1 cellular context compared by ENCODE assay signal in the genomic region with DNA sequence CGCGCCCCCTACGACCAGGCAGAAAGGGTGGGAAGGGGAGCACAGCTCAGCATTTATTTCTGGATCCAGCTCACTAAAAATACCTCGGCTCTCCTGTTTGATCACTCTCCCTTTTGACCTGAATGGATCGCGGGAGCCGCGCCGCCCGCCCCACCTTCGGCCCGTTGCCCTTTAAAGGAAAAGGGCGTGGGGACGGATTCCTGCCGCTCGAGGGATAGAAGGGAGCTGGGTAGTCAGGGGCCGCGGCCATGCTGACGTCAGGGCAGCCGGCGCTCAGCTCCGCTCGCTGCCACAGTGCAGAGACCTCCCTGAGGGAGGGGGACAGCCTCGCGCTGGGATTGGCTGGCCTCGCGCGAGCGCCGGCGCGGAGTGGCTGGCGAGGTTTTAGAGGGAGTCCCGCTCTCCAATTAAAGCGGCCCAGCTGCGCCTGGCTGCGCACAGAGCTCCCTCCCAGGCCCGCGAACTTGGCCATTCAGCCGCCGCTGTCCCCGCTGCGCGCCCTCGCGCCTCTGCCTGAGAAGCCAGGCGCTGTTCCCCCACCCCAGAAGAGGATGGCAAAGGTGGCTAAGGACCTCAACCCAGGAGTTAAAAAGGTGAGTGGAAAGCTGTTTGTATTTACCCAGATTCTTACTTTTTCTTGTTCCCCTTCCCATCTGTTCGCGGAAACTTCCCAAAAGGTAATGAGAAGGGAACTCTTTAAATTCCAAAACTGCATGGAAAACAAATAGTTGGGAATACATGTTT.
TF ChIP-seq lines count a peak whose summit lies in the region.

A gene with protein sequence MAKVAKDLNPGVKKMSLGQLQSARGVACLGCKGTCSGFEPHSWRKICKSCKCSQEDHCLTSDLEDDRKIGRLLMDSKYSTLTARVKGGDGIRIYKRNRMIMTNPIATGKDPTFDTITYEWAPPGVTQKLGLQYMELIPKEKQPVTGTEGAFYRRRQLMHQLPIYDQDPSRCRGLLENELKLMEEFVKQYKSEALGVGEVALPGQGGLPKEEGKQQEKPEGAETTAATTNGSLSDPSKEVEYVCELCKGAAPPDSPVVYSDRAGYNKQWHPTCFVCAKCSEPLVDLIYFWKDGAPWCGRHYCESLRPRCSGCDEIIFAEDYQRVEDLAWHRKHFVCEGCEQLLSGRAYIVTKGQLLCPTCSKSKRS (plus strand): TSS at position 436 of the 744 bp plus-strand sequence. CDS start 116 bp downstream, at position 552.

TF ChIP-seq in K562, 482 proteins besides CTCF, POLR2A, EP300 and RAD21 (continued from another document):
- TF ChIP-seq, protein P1, sequence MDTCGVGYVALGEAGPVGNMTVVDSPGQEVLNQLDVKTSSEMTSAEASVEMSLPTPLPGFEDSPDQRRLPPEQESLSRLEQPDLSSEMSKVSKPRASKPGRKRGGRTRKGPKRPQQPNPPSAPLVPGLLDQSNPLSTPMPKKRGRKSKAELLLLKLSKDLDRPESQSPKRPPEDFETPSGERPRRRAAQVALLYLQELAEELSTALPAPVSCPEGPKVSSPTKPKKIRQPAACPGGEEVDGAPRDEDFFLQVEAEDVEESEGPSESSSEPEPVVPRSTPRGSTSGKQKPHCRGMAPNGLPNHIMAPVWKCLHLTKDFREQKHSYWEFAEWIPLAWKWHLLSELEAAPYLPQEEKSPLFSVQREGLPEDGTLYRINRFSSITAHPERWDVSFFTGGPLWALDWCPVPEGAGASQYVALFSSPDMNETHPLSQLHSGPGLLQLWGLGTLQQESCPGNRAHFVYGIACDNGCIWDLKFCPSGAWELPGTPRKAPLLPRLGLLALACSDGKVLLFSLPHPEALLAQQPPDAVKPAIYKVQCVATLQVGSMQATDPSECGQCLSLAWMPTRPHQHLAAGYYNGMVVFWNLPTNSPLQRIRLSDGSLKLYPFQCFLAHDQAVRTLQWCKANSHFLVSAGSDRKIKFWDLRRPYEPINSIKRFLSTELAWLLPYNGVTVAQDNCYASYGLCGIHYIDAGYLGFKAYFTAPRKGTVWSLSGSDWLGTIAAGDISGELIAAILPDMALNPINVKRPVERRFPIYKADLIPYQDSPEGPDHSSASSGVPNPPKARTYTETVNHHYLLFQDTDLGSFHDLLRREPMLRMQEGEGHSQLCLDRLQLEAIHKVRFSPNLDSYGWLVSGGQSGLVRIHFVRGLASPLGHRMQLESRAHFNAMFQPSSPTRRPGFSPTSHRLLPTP (IDR thresholded peaks at IDR 0.05; ENCODE audit: borderline replicate concordance, extremely low read depth, insufficient read length) = no peak
- TF ChIP-seq BRCA1 (IDR thresholded peaks at IDR 0.05) = no peak
- no peak for TF ChIP-seq BRCA1 (CRISPR knock-in tag; IDR thresholded peaks at IDR 0.05)
- TF ChIP-seq, protein P2, sequence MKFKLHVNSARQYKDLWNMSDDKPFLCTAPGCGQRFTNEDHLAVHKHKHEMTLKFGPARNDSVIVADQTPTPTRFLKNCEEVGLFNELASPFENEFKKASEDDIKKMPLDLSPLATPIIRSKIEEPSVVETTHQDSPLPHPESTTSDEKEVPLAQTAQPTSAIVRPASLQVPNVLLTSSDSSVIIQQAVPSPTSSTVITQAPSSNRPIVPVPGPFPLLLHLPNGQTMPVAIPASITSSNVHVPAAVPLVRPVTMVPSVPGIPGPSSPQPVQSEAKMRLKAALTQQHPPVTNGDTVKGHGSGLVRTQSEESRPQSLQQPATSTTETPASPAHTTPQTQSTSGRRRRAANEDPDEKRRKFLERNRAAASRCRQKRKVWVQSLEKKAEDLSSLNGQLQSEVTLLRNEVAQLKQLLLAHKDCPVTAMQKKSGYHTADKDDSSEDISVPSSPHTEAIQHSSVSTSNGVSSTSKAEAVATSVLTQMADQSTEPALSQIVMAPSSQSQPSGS (CRISPR knock-in tag; IDR thresholded peaks at IDR 0.05) = no peak
- no peak for TF ChIP-seq PURB (CRISPR knock-in tag; IDR thresholded peaks at IDR 0.05; ENCODE audit: low read depth)
- TF ChIP-seq ZNF764 (CRISPR knock-in tag; IDR thresholded peaks at IDR 0.05; ENCODE audit: low read depth) = no peak
- TF ChIP-seq, protein P3, sequence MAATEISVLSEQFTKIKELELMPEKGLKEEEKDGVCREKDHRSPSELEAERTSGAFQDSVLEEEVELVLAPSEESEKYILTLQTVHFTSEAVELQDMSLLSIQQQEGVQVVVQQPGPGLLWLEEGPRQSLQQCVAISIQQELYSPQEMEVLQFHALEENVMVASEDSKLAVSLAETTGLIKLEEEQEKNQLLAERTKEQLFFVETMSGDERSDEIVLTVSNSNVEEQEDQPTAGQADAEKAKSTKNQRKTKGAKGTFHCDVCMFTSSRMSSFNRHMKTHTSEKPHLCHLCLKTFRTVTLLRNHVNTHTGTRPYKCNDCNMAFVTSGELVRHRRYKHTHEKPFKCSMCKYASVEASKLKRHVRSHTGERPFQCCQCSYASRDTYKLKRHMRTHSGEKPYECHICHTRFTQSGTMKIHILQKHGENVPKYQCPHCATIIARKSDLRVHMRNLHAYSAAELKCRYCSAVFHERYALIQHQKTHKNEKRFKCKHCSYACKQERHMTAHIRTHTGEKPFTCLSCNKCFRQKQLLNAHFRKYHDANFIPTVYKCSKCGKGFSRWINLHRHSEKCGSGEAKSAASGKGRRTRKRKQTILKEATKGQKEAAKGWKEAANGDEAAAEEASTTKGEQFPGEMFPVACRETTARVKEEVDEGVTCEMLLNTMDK (IDR thresholded peaks at IDR 0.05; ENCODE audit: borderline replicate concordance, insufficient read depth, low read depth, low read length, poor library complexity, severe bottlenecking) = no peak
- TF ChIP-seq, protein P4, sequence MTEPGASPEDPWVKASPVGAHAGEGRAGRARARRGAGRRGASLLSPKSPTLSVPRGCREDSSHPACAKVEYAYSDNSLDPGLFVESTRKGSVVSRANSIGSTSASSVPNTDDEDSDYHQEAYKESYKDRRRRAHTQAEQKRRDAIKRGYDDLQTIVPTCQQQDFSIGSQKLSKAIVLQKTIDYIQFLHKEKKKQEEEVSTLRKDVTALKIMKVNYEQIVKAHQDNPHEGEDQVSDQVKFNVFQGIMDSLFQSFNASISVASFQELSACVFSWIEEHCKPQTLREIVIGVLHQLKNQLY (CRISPR knock-in tag; conservative IDR thresholded peaks at IDR 0.05) = no peak
- TF ChIP-seq POLR2B (IDR thresholded peaks at IDR 0.05; ENCODE audit: low read depth, partially characterized antibody) = no peak
- TF ChIP-seq, protein P5, sequence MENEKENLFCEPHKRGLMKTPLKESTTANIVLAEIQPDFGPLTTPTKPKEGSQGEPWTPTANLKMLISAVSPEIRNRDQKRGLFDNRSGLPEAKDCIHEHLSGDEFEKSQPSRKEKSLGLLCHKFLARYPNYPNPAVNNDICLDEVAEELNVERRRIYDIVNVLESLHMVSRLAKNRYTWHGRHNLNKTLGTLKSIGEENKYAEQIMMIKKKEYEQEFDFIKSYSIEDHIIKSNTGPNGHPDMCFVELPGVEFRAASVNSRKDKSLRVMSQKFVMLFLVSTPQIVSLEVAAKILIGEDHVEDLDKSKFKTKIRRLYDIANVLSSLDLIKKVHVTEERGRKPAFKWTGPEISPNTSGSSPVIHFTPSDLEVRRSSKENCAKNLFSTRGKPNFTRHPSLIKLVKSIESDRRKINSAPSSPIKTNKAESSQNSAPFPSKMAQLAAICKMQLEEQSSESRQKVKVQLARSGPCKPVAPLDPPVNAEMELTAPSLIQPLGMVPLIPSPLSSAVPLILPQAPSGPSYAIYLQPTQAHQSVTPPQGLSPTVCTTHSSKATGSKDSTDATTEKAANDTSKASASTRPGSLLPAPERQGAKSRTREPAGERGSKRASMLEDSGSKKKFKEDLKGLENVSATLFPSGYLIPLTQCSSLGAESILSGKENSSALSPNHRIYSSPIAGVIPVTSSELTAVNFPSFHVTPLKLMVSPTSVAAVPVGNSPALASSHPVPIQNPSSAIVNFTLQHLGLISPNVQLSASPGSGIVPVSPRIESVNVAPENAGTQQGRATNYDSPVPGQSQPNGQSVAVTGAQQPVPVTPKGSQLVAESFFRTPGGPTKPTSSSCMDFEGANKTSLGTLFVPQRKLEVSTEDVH (IDR thresholded peaks at IDR 0.05; ENCODE audit: low read depth, partially characterized antibody) = no peak
- TF ChIP-seq YY1 (IDR thresholded peaks at IDR 0.05; ENCODE audit: borderline replicate concordance in 1 of 3, control insufficient read depth in 1 of 3, extremely low read depth in 1 of 3, insufficient read depth in 3 of 3, insufficient read length in 1 of 3, insufficient replicate concordance in 2 of 3, low read depth in 1 of 3, low read length in 2 of 3) = peak in 1 of 3 experiments; percentile 24
- no peak for TF ChIP-seq DIDO1 (tag; IDR thresholded peaks at IDR 0.05; ENCODE audit: low read depth)
- no peak for TF ChIP-seq RBFOX2 (IDR thresholded peaks at IDR 0.05; ENCODE audit: low read depth, low read length)
- peak; percentile 25 for TF ChIP-seq SP2 (IDR thresholded peaks at IDR 0.05; ENCODE audit: extremely low read depth, low read depth, low read length, poor library complexity, severe bottlenecking)
- no peak for TF ChIP-seq CHD1 (IDR thresholded peaks at IDR 0.05; ENCODE audit: low read length)
- TF ChIP-seq SMAD4 (CRISPR knock-in tag; conservative IDR thresholded peaks at IDR 0.05) = no peak
- 0 out of 2 replicates have a peak, but pooled peaks have one; percentile 11 for TF ChIP-seq POLR2G (IDR thresholded peaks at IDR 0.05; ENCODE audit: low read depth, low read length)
- TF ChIP-seq ZNF57 (CRISPR knock-in tag; IDR thresholded peaks at IDR 0.05) = no peak
- no peak for TF ChIP-seq ARID2 (IDR thresholded peaks at IDR 0.05)
- TF ChIP-seq HDGF (IDR thresholded peaks at IDR 0.05) = no peak
- TF ChIP-seq FOS (IDR thresholded peaks at IDR 0.05; ENCODE audit: extremely low read depth, insufficient read length) = peak; percentile 77
- TF ChIP-seq ZSCAN29 (IDR thresholded peaks at IDR 0.05) = no peak
- peak; percentile 54; the same call in 1 of the 2 replicates for TF ChIP-seq LCOR (CRISPR knock-in tag; IDR thresholded peaks at IDR 0.05)
- no peak for TF ChIP-seq RBM15 (IDR thresholded peaks at IDR 0.05; ENCODE audit: insufficient read depth, low read length)
- no peak for TF ChIP-seq THRAP3 (IDR thresholded peaks at IDR 0.05; ENCODE audit: borderline replicate concordance)
- TF ChIP-seq NCOA6 (IDR thresholded peaks at IDR 0.05) = no peak
- no peak for TF ChIP-seq SAFB2 (IDR thresholded peaks at IDR 0.05; ENCODE audit: borderline replicate concordance, low read depth, low read length, severe bottlenecking)
- TF ChIP-seq, protein P6, sequence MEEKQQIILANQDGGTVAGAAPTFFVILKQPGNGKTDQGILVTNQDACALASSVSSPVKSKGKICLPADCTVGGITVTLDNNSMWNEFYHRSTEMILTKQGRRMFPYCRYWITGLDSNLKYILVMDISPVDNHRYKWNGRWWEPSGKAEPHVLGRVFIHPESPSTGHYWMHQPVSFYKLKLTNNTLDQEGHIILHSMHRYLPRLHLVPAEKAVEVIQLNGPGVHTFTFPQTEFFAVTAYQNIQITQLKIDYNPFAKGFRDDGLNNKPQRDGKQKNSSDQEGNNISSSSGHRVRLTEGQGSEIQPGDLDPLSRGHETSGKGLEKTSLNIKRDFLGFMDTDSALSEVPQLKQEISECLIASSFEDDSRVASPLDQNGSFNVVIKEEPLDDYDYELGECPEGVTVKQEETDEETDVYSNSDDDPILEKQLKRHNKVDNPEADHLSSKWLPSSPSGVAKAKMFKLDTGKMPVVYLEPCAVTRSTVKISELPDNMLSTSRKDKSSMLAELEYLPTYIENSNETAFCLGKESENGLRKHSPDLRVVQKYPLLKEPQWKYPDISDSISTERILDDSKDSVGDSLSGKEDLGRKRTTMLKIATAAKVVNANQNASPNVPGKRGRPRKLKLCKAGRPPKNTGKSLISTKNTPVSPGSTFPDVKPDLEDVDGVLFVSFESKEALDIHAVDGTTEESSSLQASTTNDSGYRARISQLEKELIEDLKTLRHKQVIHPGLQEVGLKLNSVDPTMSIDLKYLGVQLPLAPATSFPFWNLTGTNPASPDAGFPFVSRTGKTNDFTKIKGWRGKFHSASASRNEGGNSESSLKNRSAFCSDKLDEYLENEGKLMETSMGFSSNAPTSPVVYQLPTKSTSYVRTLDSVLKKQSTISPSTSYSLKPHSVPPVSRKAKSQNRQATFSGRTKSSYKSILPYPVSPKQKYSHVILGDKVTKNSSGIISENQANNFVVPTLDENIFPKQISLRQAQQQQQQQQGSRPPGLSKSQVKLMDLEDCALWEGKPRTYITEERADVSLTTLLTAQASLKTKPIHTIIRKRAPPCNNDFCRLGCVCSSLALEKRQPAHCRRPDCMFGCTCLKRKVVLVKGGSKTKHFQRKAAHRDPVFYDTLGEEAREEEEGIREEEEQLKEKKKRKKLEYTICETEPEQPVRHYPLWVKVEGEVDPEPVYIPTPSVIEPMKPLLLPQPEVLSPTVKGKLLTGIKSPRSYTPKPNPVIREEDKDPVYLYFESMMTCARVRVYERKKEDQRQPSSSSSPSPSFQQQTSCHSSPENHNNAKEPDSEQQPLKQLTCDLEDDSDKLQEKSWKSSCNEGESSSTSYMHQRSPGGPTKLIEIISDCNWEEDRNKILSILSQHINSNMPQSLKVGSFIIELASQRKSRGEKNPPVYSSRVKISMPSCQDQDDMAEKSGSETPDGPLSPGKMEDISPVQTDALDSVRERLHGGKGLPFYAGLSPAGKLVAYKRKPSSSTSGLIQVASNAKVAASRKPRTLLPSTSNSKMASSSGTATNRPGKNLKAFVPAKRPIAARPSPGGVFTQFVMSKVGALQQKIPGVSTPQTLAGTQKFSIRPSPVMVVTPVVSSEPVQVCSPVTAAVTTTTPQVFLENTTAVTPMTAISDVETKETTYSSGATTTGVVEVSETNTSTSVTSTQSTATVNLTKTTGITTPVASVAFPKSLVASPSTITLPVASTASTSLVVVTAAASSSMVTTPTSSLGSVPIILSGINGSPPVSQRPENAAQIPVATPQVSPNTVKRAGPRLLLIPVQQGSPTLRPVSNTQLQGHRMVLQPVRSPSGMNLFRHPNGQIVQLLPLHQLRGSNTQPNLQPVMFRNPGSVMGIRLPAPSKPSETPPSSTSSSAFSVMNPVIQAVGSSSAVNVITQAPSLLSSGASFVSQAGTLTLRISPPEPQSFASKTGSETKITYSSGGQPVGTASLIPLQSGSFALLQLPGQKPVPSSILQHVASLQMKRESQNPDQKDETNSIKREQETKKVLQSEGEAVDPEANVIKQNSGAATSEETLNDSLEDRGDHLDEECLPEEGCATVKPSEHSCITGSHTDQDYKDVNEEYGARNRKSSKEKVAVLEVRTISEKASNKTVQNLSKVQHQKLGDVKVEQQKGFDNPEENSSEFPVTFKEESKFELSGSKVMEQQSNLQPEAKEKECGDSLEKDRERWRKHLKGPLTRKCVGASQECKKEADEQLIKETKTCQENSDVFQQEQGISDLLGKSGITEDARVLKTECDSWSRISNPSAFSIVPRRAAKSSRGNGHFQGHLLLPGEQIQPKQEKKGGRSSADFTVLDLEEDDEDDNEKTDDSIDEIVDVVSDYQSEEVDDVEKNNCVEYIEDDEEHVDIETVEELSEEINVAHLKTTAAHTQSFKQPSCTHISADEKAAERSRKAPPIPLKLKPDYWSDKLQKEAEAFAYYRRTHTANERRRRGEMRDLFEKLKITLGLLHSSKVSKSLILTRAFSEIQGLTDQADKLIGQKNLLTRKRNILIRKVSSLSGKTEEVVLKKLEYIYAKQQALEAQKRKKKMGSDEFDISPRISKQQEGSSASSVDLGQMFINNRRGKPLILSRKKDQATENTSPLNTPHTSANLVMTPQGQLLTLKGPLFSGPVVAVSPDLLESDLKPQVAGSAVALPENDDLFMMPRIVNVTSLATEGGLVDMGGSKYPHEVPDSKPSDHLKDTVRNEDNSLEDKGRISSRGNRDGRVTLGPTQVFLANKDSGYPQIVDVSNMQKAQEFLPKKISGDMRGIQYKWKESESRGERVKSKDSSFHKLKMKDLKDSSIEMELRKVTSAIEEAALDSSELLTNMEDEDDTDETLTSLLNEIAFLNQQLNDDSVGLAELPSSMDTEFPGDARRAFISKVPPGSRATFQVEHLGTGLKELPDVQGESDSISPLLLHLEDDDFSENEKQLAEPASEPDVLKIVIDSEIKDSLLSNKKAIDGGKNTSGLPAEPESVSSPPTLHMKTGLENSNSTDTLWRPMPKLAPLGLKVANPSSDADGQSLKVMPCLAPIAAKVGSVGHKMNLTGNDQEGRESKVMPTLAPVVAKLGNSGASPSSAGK (IDR thresholded peaks at IDR 0.05) = peak; percentile 92
- TF ChIP-seq MYNN (IDR thresholded peaks at IDR 0.05) = no peak
- TF ChIP-seq MYNN (CRISPR knock-in tag; IDR thresholded peaks at IDR 0.05) = no peak
